Comparison of ENCODE assay signal across 21 cellular contexts in the genomic region with DNA sequence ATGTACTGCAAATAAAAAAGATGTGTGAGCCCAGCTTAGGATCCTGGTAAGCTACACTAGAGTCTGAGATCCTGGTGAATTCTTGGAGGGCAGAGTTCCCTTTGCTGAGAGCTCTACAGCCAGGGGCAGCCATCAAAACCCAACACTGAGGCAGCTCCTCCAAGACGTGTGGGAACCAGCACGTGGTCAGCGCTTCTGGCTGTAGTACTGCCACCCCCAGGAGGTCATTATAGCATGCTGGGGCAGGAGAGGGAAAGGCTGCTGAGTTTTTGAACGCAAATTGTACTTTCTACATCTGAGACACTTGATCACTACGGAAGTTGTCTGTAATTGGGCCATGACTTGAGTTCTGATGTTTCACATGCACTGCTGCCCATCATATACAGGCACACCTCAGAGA.
"Had no signal": no experiment of that assay in that cellular context is flagged by ENCODE, and none has a peak within 500 bp of the region (broad histone marks: within the 10 kb centered on the region; RNA-seq: fewer than 3 reads in every experiment).

No MANE protein-coding gene starts in this region.

- H3K36me3 ChIP-seq: adrenal gland had no signal

- H3K4me3 Mint-ChIP-seq: activated naive CD8-positive, alpha-beta T cell; activated T-cell treated with anti-CD3 and anti-CD28 coated beads, Interleukin-2, amount 50 U/mL, for 4 hours; endodermal cell; naive B cell; stimulated activated memory B cell treated with anti-CD40 and anti-IgM and Interleukin-4, amounts not matched to agents 10 μg/mL and 1 μg/mL and 100 μg/mL, for 72 hours; T-helper 17 cell had no signal

- H3K9me3 ChIP-seq: adrenal gland, breast epithelium, heart right ventricle, lower lobe of right lung, stomach, suprapubic skin, transverse colon had no signal

- H3K27ac Mint-ChIP-seq: activated naive CD8-positive, alpha-beta T cell; activated T-helper 2 cell treated with anti-CD3 and anti-CD28 coated beads, Interferon-gamma antibody, Interleukin-2, Interleukin-4, amounts not matched to agents 10 μg/mL and 5 μg/mL and 100 μg/mL, durations not matched to agents 14 hours and 24 hours and 36 hours; endodermal cell; stimulated activated memory B cell treated with anti-CD40 and anti-IgM and Interleukin-4, amounts not matched to agents 10 μg/mL and 1 μg/mL and 100 μg/mL, for 72 hours; T-helper 17 cell had no signal

- H3K27me3 ChIP-seq: adrenal gland, breast epithelium, heart right ventricle, stomach, suprapubic skin, transverse colon had no signal

- DNase-seq: activated CD4-positive, alpha-beta T cell treated with anti-CD3 and anti-CD28 coated beads, Interleukin-2, amount 50 U/mL, for 48 hours; activated CD8-positive, alpha-beta memory T cell treated with anti-CD3 and anti-CD28 coated beads, Interleukin-2, amount 50 U/mL, for 48 hours; activated naive CD4-positive, alpha-beta T cell; activated T-cell treated with anti-CD3 and anti-CD28 coated beads, Interleukin-2, amount 50 U/mL, for 4 hours; adrenal gland; endodermal cell; heart right ventricle; lower lobe of right lung; naive B cell; occipital lobe; small intestine; stimulated activated CD4-positive, alpha-beta T cell treated with anti-CD3 and anti-CD28 coated beads, Interleukin-2, amount 100 ng/mL, for 24 hours; stomach; T-helper 17 cell; transverse colon had no signal

- H3K4me1 ChIP-seq: adrenal gland, breast epithelium, heart right ventricle, suprapubic skin had no signal

- H3K27me3 Mint-ChIP-seq: activated naive CD8-positive, alpha-beta T cell; naive B cell; stimulated activated memory B cell treated with anti-CD40 and anti-IgM and Interleukin-4, amounts not matched to agents 10 μg/mL and 1 μg/mL and 100 μg/mL, for 72 hours; T-helper 17 cell had no signal

- H3K27ac ChIP-seq: adrenal gland, breast epithelium, coronary artery, heart right ventricle, lower lobe of right lung, stomach, suprapubic skin, transverse colon had no signal

- H3K4me1 Mint-ChIP-seq: naive B cell had no signal

- H3K9me3 Mint-ChIP-seq: activated T-cell treated with anti-CD3 and anti-CD28 coated beads, Interleukin-2, amount 50 U/mL, for 4 hours; activated T-helper 2 cell treated with anti-CD3 and anti-CD28 coated beads, Interferon-gamma antibody, Interleukin-2, Interleukin-4, amounts not matched to agents 10 μg/mL and 5 μg/mL and 100 μg/mL, durations not matched to agents 14 hours and 24 hours and 36 hours; endodermal cell; naive B cell; stimulated activated memory B cell treated with anti-CD40 and anti-IgM and Interleukin-4, amounts not matched to agents 10 μg/mL and 1 μg/mL and 100 μg/mL, for 72 hours had no signal

- H3K4me3 ChIP-seq: adrenal gland, breast epithelium, coronary artery, heart right ventricle, lower lobe of right lung, stomach, suprapubic skin, transverse colon had no signal
